Comparison of ENCODE assay signal across 20 cellular contexts in genomic region chr7:130248842-130249241, GRCh38. TPM values are rescaled to one million over a fixed set of nuclear protein-coding genes. Genes with fewer than 3 reads are reported as not detected.
"Had no signal": no experiment of that assay in that cellular context is flagged by ENCODE, and none has a peak within 500 bp of the region (broad histone marks: within the 10 kb centered on the region; RNA-seq: fewer than 3 reads in every experiment).

No MANE protein-coding gene starts in this region.

RNA-seq across cellular contexts. Expression of gene CPA2, which starts 17.8 kb away (rescaled TPM):
- total RNA-seq: activated naive CD4-positive, alpha-beta T cell treated with anti-CD3 and anti-CD28 coated beads for 36 hours; activated naive CD8-positive, alpha-beta T cell treated with anti-CD3 and anti-CD28 coated beads, Interleukin-2, amount 10 ng/mL, durations not matched to agents 7 days and 5 days; activated T-cell treated with anti-CD3 and anti-CD28 coated beads, Interleukin-2, amount 50 U/mL, for 72 hours; activated T-helper 1 cell treated with anti-CD3 and anti-CD28 coated beads, Interleukin-12 subunit alpha, Interleukin-12 subunit beta, Interleukin-2, Interleukin-4 antibody, amounts not matched to agents 30 ng/mL and 10 ng/mL and 1 ng/mL, durations not matched to agents 14 hours and 24 hours and 36 hours; ascending aorta; astrocyte; breast epithelium; bronchial epithelial cell; cardiac septum; cerebellum; chondrocyte had no signal

RNA-seq across cellular contexts. Expression of gene SSMEM1, which starts 41.2 kb away (rescaled TPM):
- total RNA-seq: activated naive CD4-positive, alpha-beta T cell treated with anti-CD3 and anti-CD28 coated beads for 36 hours; activated naive CD4-positive, alpha-beta T cell treated with anti-CD3 and anti-CD28 coated beads, Interleukin-2, amount 50 U/mL, for 72 hours; activated naive CD8-positive, alpha-beta T cell treated with anti-CD3 and anti-CD28 coated beads for 36 hours; activated naive CD8-positive, alpha-beta T cell treated with anti-CD3 and anti-CD28 coated beads, Interleukin-2, amount 10 ng/mL, durations not matched to agents 7 days and 5 days; activated T-cell treated with anti-CD3 and anti-CD28 coated beads, Interleukin-2, amount 50 U/mL, for 4 hours; activated T-cell treated with anti-CD3 and anti-CD28 coated beads, Interleukin-2, amount 50 U/mL, for 72 hours; activated T-helper 1 cell treated with anti-CD3 and anti-CD28 coated beads, Interleukin-12 subunit alpha, Interleukin-12 subunit beta, Interleukin-2, Interleukin-4 antibody, amounts not matched to agents 30 ng/mL and 10 ng/mL and 1 ng/mL, durations not matched to agents 14 hours and 24 hours and 36 hours; activated T-helper 17 cell treated with anti-CD3 and anti-CD28 coated beads, Interleukin-2, amount 50 U/mL, for 72 hours; activated T-helper 2 cell treated with anti-CD3 and anti-CD28 coated beads, Interferon-gamma antibody, Interleukin-2, Interleukin-4, amounts not matched to agents 10 μg/mL and 5 μg/mL and 100 μg/mL, durations not matched to agents 14 hours and 24 hours and 36 hours; adrenal gland; aorta; ascending aorta; astrocyte; body of pancreas; breast epithelium; bronchial epithelial cell; cardiac muscle cell; cardiac septum; cerebellum; chondrocyte had no signal
- polyA plus RNA-seq: aorta, cardiac muscle cell had no signal

RNA-seq across cellular contexts. Expression of gene CPA4, which starts 44.1 kb away (rescaled TPM):
- total RNA-seq: activated naive CD4-positive, alpha-beta T cell treated with anti-CD3 and anti-CD28 coated beads for 36 hours; activated naive CD4-positive, alpha-beta T cell treated with anti-CD3 and anti-CD28 coated beads, Interleukin-2, amount 50 U/mL, for 72 hours; activated naive CD8-positive, alpha-beta T cell treated with anti-CD3 and anti-CD28 coated beads for 36 hours; activated naive CD8-positive, alpha-beta T cell treated with anti-CD3 and anti-CD28 coated beads, Interleukin-2, amount 10 ng/mL, durations not matched to agents 7 days and 5 days; activated T-helper 1 cell treated with anti-CD3 and anti-CD28 coated beads, Interleukin-12 subunit alpha, Interleukin-12 subunit beta, Interleukin-2, Interleukin-4 antibody, amounts not matched to agents 30 ng/mL and 10 ng/mL and 1 ng/mL, durations not matched to agents 14 hours and 24 hours and 36 hours; activated T-helper 2 cell treated with anti-CD3 and anti-CD28 coated beads, Interferon-gamma antibody, Interleukin-2, Interleukin-4, amounts not matched to agents 10 μg/mL and 5 μg/mL and 100 μg/mL, durations not matched to agents 14 hours and 24 hours and 36 hours; ascending aorta; cardiac muscle cell had no signal
